18 cellular contexts compared by ENCODE assay signal in the genomic region with DNA sequence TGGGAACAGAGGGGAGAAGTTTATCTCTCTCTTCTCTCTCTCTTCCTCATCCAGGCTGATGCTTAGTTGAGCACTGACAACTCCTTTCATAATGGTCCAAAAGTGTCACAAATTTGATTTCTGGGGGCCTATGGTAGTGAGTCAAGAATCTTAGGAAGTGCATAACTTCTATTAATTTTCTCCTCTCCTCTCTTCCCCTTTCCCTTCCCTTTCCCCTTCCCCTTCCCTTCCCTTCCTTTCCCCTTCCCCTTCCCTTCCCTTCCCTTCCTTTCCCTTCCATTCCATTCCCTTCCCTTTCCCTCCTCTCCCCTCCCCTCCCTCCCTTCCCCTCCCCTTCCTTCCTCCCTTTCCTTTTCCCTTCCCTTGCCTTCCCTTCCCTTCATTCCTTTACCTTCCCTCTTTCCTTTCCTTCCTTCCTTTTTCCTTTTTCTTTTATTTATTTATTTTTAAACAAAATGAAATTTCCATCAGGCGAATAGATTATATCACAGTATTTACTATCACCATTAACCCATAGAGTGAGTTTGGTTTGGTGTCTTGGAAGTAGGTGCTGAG.
"Had no signal": no experiment of that assay in that cellular context is flagged by ENCODE, and none has a peak within 500 bp of the region (broad histone marks: within the 10 kb centered on the region; RNA-seq: fewer than 3 reads in every experiment).

No MANE protein-coding gene starts in this region.

- H3K36me3 Mint-ChIP-seq: stimulated activated naive B cell treated with anti-CD40 and anti-IgM and Interleukin-4, amounts not matched to agents 10 μg/mL and 1 μg/mL and 100 μg/mL, for 72 hours had no signal

- H3K4me1 ChIP-seq: colonic mucosa, gastrocnemius medialis, psoas muscle, testis had no signal

- H3K4me3 Mint-ChIP-seq: naive thymus-derived CD4-positive, alpha-beta T cell; nephron progenitor cell; stimulated activated naive B cell treated with anti-CD40 and anti-IgM and Interleukin-4, amounts not matched to agents 10 μg/mL and 1 μg/mL and 100 μg/mL, for 72 hours; stimulated activated naive CD8-positive, alpha-beta T cell treated with anti-CD3 and anti-CD28 coated beads, Interleukin-15, amount 100 ng/mL, for 72 hours had no signal

- H3K4me1 Mint-ChIP-seq: naive thymus-derived CD4-positive, alpha-beta T cell; stimulated activated naive B cell treated with anti-CD40 and anti-IgM and Interleukin-4, amounts not matched to agents 10 μg/mL and 1 μg/mL and 100 μg/mL, for 72 hours; stimulated activated naive CD8-positive, alpha-beta T cell treated with anti-CD3 and anti-CD28 coated beads, Interleukin-15, amount 100 ng/mL, for 72 hours had no signal

- H3K9me3 ChIP-seq: colonic mucosa, gastrocnemius medialis, psoas muscle, testis, transverse colon had no signal

- H3K27ac Mint-ChIP-seq: naive thymus-derived CD4-positive, alpha-beta T cell; nephron progenitor cell; stimulated activated naive B cell treated with anti-CD40 and anti-IgM and Interleukin-4, amounts not matched to agents 10 μg/mL and 1 μg/mL and 100 μg/mL, for 72 hours; stimulated activated naive CD8-positive, alpha-beta T cell treated with anti-CD3 and anti-CD28 coated beads, Interleukin-15, amount 100 ng/mL, for 72 hours had no signal

- DNase-seq: colonic mucosa; dermis blood vessel endothelial cell; gastrocnemius medialis; heart right ventricle; hypothalamus; kidney glomerular epithelial cell; naive thymus-derived CD4-positive, alpha-beta T cell; nephron progenitor cell; psoas muscle; retina; stimulated activated CD4-positive, alpha-beta T cell treated with anti-CD3 and anti-CD28 coated beads, Interleukin-2, amount 100 ng/mL, for 24 hours; stimulated activated CD4-positive, alpha-beta T cell treated with anti-CD3 and anti-CD28 coated beads, Interleukin-4, amount 100 ng/mL, for 4 hours; stimulated activated naive B cell treated with anti-CD40 and anti-IgM and Interleukin-4, amounts not matched to agents 10 μg/mL and 1 μg/mL and 100 μg/mL, for 72 hours; stimulated activated naive CD8-positive, alpha-beta T cell treated with anti-CD3 and anti-CD28 coated beads, Interleukin-15, amount 100 ng/mL, for 72 hours; testis; transverse colon had no signal

- ATAC-seq: gastrocnemius medialis; naive thymus-derived CD4-positive, alpha-beta T cell; psoas muscle; sciatic nerve; stimulated activated naive B cell treated with anti-CD40 and anti-IgM and Interleukin-4, amounts not matched to agents 10 μg/mL and 1 μg/mL and 100 μg/mL, for 72 hours; stimulated activated naive CD8-positive, alpha-beta T cell treated with anti-CD3 and anti-CD28 coated beads, Interleukin-15, amount 100 ng/mL, for 72 hours had no signal

- H3K27me3 ChIP-seq: colonic mucosa, gastrocnemius medialis, heart right ventricle, testis, transverse colon had no signal

- H3K4me3 ChIP-seq: colonic mucosa, gastrocnemius medialis, heart right ventricle, psoas muscle, skin epidermis, testis, transverse colon had no signal

- H3K27ac ChIP-seq: colonic mucosa, gastrocnemius medialis, psoas muscle, testis, transverse colon had no signal

- H3K36me3 ChIP-seq: colonic mucosa, gastrocnemius medialis, heart right ventricle, transverse colon had no signal
